Comparison of ENCODE assay signal across 18 cellular contexts in genomic region chr15:60696523-60696859, GRCh38.
DNase-seq lines count a peak whose midpoint lies in the region; ATAC-seq and TF ChIP-seq lines count a peak whose summit lies in the region.
"Had no signal": no experiment of that assay in that cellular context is flagged by ENCODE, and none has a peak within 500 bp of the region (broad histone marks: within the 10 kb centered on the region; RNA-seq: fewer than 3 reads in every experiment).

No MANE protein-coding gene starts in this region.

- no peak for DNase-seq in activated CD8-positive, alpha-beta T cell treated with anti-CD3 and anti-CD28 coated beads for 36 hours
- no peak for DNase-seq in activated CD8-positive, alpha-beta T cell treated with anti-CD3 and anti-CD28 coated beads, Interleukin-2, amount 10 ng/mL, durations not matched to agents 7 days and 5 days
- DNase-seq in CD4-positive, alpha-beta T cell, result no peak
- DNase-seq in activated T-helper 1 cell treated with anti-CD3 and anti-CD28 coated beads, Interleukin-12 subunit alpha, Interleukin-12 subunit beta, Interleukin-2, Interleukin-4 antibody, amounts not matched to agents 30 ng/mL and 10 ng/mL and 1 ng/mL, durations not matched to agents 14 hours and 24 hours and 36 hours (ENCODE audit: low spot score), result no peak
- no peak for DNase-seq in left lobe of liver (ENCODE audit: low spot score)
- DNase-seq in posterior cingulate gyrus, result no peak
- DNase-seq: C1 segment of cervical spinal cord, COR-L47, NCI-H1048, NCI-H146, NCI-H2081 treated with DMSO at 0.1 percent for 48 hours, NCI-H510A treated with DMSO at 0.1 percent for 48 hours, NCI-H82, PC-9 had no signal

- H3K36me3 Mint-ChIP-seq in activated CD8-positive, alpha-beta T cell treated with anti-CD3 and anti-CD28 coated beads for 36 hours (ENCODE audit: low read depth), result no peaks in the 10 kb centered on the region
- no peaks in the 10 kb centered on the region for H3K36me3 Mint-ChIP-seq in activated CD8-positive, alpha-beta T cell treated with anti-CD3 and anti-CD28 coated beads, Interleukin-2, amount 10 ng/mL, durations not matched to agents 7 days and 5 days (ENCODE audit: low read depth)
- H3K36me3 Mint-ChIP-seq in CD4-positive, alpha-beta T cell (ENCODE audit: low read depth), result no peaks in the 10 kb centered on the region
- peaks cover 1% of the 10 kb centered on the region for H3K36me3 Mint-ChIP-seq in activated T-helper 1 cell treated with anti-CD3 and anti-CD28 coated beads, Interleukin-12 subunit alpha, Interleukin-12 subunit beta, Interleukin-2, Interleukin-4 antibody, amounts not matched to agents 30 ng/mL and 10 ng/mL and 1 ng/mL, durations not matched to agents 14 hours and 24 hours and 36 hours (ENCODE audit: low read depth)

- H3K4me3 Mint-ChIP-seq in activated CD8-positive, alpha-beta T cell treated with anti-CD3 and anti-CD28 coated beads for 36 hours, result peak overlapping the region; percentile 35
- no peak overlapping the region for H3K4me3 Mint-ChIP-seq in activated CD8-positive, alpha-beta T cell treated with anti-CD3 and anti-CD28 coated beads, Interleukin-2, amount 10 ng/mL, durations not matched to agents 7 days and 5 days
- H3K4me3 Mint-ChIP-seq in CD4-positive, alpha-beta T cell, result peak overlapping the region; percentile 27
- H3K4me3 Mint-ChIP-seq in activated T-helper 1 cell treated with anti-CD3 and anti-CD28 coated beads, Interleukin-12 subunit alpha, Interleukin-12 subunit beta, Interleukin-2, Interleukin-4 antibody, amounts not matched to agents 30 ng/mL and 10 ng/mL and 1 ng/mL, durations not matched to agents 14 hours and 24 hours and 36 hours, result no peak overlapping the region

- no peak for TF ChIP-seq CTCF in activated CD8-positive, alpha-beta T cell treated with anti-CD3 and anti-CD28 coated beads for 36 hours (IDR thresholded peaks at IDR 0.05)
- TF ChIP-seq CTCF in CD4-positive, alpha-beta T cell (IDR thresholded peaks at IDR 0.05), result no peak

- H3K9me3 ChIP-seq in CD4-positive, alpha-beta T cell (ENCODE audit: control insufficient read depth, low read length), result no peaks in the 10 kb centered on the region
- H3K9me3 ChIP-seq: A549 had no signal

- no peaks in the 10 kb centered on the region for H3K27me3 ChIP-seq in CD4-positive, alpha-beta T cell (ENCODE audit: control insufficient read depth, insufficient read depth, low read length)

- no peaks in the 10 kb centered on the region for H3K9me3 Mint-ChIP-seq in activated CD8-positive, alpha-beta T cell treated with anti-CD3 and anti-CD28 coated beads for 36 hours
- no peaks in the 10 kb centered on the region for H3K9me3 Mint-ChIP-seq in activated CD8-positive, alpha-beta T cell treated with anti-CD3 and anti-CD28 coated beads, Interleukin-2, amount 10 ng/mL, durations not matched to agents 7 days and 5 days (ENCODE audit: insufficient read depth)
- H3K9me3 Mint-ChIP-seq in CD4-positive, alpha-beta T cell, result no peaks in the 10 kb centered on the region
- no peaks in the 10 kb centered on the region for H3K9me3 Mint-ChIP-seq in activated T-helper 1 cell treated with anti-CD3 and anti-CD28 coated beads, Interleukin-12 subunit alpha, Interleukin-12 subunit beta, Interleukin-2, Interleukin-4 antibody, amounts not matched to agents 30 ng/mL and 10 ng/mL and 1 ng/mL, durations not matched to agents 14 hours and 24 hours and 36 hours

- POLR2A ChIA-PET in activated CD8-positive, alpha-beta T cell treated with anti-CD3 and anti-CD28 coated beads for 36 hours (lab: Charles Lee), result interaction anchor here (0.7 to 2.8 kb wide), 3 partner anchors 8 to 185 kb away, joined by 3 to 8 read pairs (median 5); no protein-coding TSS in a partner anchor
- POLR2A ChIA-PET in activated CD8-positive, alpha-beta T cell treated with anti-CD3 and anti-CD28 coated beads, Interleukin-2, amount 10 ng/mL, durations not matched to agents 7 days and 5 days (lab: Charles Lee), result no interaction called here
- POLR2A ChIA-PET in CD4-positive, alpha-beta T cell (lab: Charles Lee), result interaction anchor here (0.6 to 1.2 kb wide), 5 partner anchors 10 to 111 kb away, joined by 3 to 4 read pairs (median 3); no protein-coding TSS in a partner anchor

- no peaks in the 10 kb centered on the region for H3K27me3 Mint-ChIP-seq in activated CD8-positive, alpha-beta T cell treated with anti-CD3 and anti-CD28 coated beads for 36 hours
- peaks cover 14% of the 10 kb centered on the region for H3K27me3 Mint-ChIP-seq in activated CD8-positive, alpha-beta T cell treated with anti-CD3 and anti-CD28 coated beads, Interleukin-2, amount 10 ng/mL, durations not matched to agents 7 days and 5 days (ENCODE audit: low read depth)
- no peaks in the 10 kb centered on the region for H3K27me3 Mint-ChIP-seq in CD4-positive, alpha-beta T cell
- H3K27me3 Mint-ChIP-seq in activated T-helper 1 cell treated with anti-CD3 and anti-CD28 coated beads, Interleukin-12 subunit alpha, Interleukin-12 subunit beta, Interleukin-2, Interleukin-4 antibody, amounts not matched to agents 30 ng/mL and 10 ng/mL and 1 ng/mL, durations not matched to agents 14 hours and 24 hours and 36 hours (ENCODE audit: insufficient read depth), result no peaks in the 10 kb centered on the region

- H3K4me1 Mint-ChIP-seq in activated CD8-positive, alpha-beta T cell treated with anti-CD3 and anti-CD28 coated beads for 36 hours (ENCODE audit: low read depth), result peaks cover 45% of the 10 kb centered on the region
- H3K4me1 Mint-ChIP-seq in activated CD8-positive, alpha-beta T cell treated with anti-CD3 and anti-CD28 coated beads, Interleukin-2, amount 10 ng/mL, durations not matched to agents 7 days and 5 days (ENCODE audit: low read depth), result peaks cover 16% of the 10 kb centered on the region
- peaks cover 76% of the 10 kb centered on the region for H3K4me1 Mint-ChIP-seq in CD4-positive, alpha-beta T cell (ENCODE audit: low read depth)
- H3K4me1 Mint-ChIP-seq in activated T-helper 1 cell treated with anti-CD3 and anti-CD28 coated beads, Interleukin-12 subunit alpha, Interleukin-12 subunit beta, Interleukin-2, Interleukin-4 antibody, amounts not matched to agents 30 ng/mL and 10 ng/mL and 1 ng/mL, durations not matched to agents 14 hours and 24 hours and 36 hours (ENCODE audit: low read depth), result peaks cover 72% of the 10 kb centered on the region

- ATAC-seq in activated CD8-positive, alpha-beta T cell treated with anti-CD3 and anti-CD28 coated beads for 36 hours, result no peak
- ATAC-seq in activated CD8-positive, alpha-beta T cell treated with anti-CD3 and anti-CD28 coated beads, Interleukin-2, amount 10 ng/mL, durations not matched to agents 7 days and 5 days, result no peak
- ATAC-seq in CD4-positive, alpha-beta T cell (ENCODE audit: poor library complexity), result no peak
- ATAC-seq in left lobe of liver (peak; percentile 53), GM18870 (IDR thresholded peaks at IDR 0.05; ENCODE audit: unreplicated experiment) (no peak), HG03432 (IDR thresholded peaks at IDR 0.05; ENCODE audit: unreplicated experiment) (no peak)
- ATAC-seq: A549 had no signal

- H3K27ac ChIP-seq in CD4-positive, alpha-beta T cell (ENCODE audit: low read depth, low read length), result no peak overlapping the region
- H3K27ac ChIP-seq: A549, KMS-11, PC-9 had no signal

- CTCF ChIA-PET in activated CD8-positive, alpha-beta T cell treated with anti-CD3 and anti-CD28 coated beads for 36 hours (lab: Charles Lee), result interaction anchor here (0.8 to 2.2 kb wide), 9 partner anchors 11 to 203 kb away, joined by 3 to 8 read pairs (median 4); no protein-coding TSS in a partner anchor
- CTCF ChIA-PET in activated CD8-positive, alpha-beta T cell treated with anti-CD3 and anti-CD28 coated beads, Interleukin-2, amount 10 ng/mL, durations not matched to agents 7 days and 5 days (lab: Charles Lee), result interaction anchor here (1.4 to 1.5 kb wide), 2 partner anchors 12 to 25 kb away, joined by 4 to 5 read pairs; no protein-coding TSS in a partner anchor
- CTCF ChIA-PET in CD4-positive, alpha-beta T cell (lab: Charles Lee), result interaction anchor here (0.9 to 1.6 kb wide), 4 partner anchors 8 to 220 kb away, joined by 3 to 12 read pairs (median 3); no protein-coding TSS in a partner anchor

- intact Hi-C loops in activated CD8-positive, alpha-beta T cell treated with anti-CD3 and anti-CD28 coated beads for 36 hours (cut with micrococcal nuclease), result no loop called here
- intact Hi-C loops in CD4-positive, alpha-beta T cell (cut with DNase I, micrococcal nuclease), result no loop called here
- intact Hi-C loops in activated T-helper 1 cell treated with anti-CD3 and anti-CD28 coated beads, Interleukin-12 subunit alpha, Interleukin-12 subunit beta, Interleukin-2, Interleukin-4 antibody, amounts not matched to agents 30 ng/mL and 10 ng/mL and 1 ng/mL, durations not matched to agents 14 hours and 24 hours and 36 hours (cut with micrococcal nuclease), result loop anchor here (1.0 to 5.0 kb wide), 6 partner anchors 24 to 203 kb away; no protein-coding TSS in a partner anchor
- intact Hi-C loops in posterior cingulate gyrus (cut with DNase I), result no loop called here

- no peak overlapping the region for H3K27ac Mint-ChIP-seq in activated CD8-positive, alpha-beta T cell treated with anti-CD3 and anti-CD28 coated beads for 36 hours
- H3K27ac Mint-ChIP-seq in activated CD8-positive, alpha-beta T cell treated with anti-CD3 and anti-CD28 coated beads, Interleukin-2, amount 10 ng/mL, durations not matched to agents 7 days and 5 days, result no peak overlapping the region
- H3K27ac Mint-ChIP-seq in CD4-positive, alpha-beta T cell, result peak overlapping the region; percentile 65
- peak overlapping the region; percentile 41 for H3K27ac Mint-ChIP-seq in activated T-helper 1 cell treated with anti-CD3 and anti-CD28 coated beads, Interleukin-12 subunit alpha, Interleukin-12 subunit beta, Interleukin-2, Interleukin-4 antibody, amounts not matched to agents 30 ng/mL and 10 ng/mL and 1 ng/mL, durations not matched to agents 14 hours and 24 hours and 36 hours

Comparison
In these comparisons a context has a peak if more than half of its experiments do, and no peak if none do; other contexts are left out.
1. H3K4me3 Mint-ChIP-seq: peak in activated CD8-positive, alpha-beta T cell treated with anti-CD3 and anti-CD28 coated beads for 36 hours (single experiment) and CD4-positive, alpha-beta T cell (single experiment); none in activated CD8-positive, alpha-beta T cell treated with anti-CD3 and anti-CD28 coated beads, Interleukin-2, amount 10 ng/mL, durations not matched to agents 7 days and 5 days (single experiment) and activated T-helper 1 cell treated with anti-CD3 and anti-CD28 coated beads, Interleukin-12 subunit alpha, Interleukin-12 subunit beta, Interleukin-2, Interleukin-4 antibody, amounts not matched to agents 30 ng/mL and 10 ng/mL and 1 ng/mL, durations not matched to agents 14 hours and 24 hours and 36 hours (single experiment).
2. H3K27ac Mint-ChIP-seq: peak in CD4-positive, alpha-beta T cell (single experiment) and activated T-helper 1 cell treated with anti-CD3 and anti-CD28 coated beads, Interleukin-12 subunit alpha, Interleukin-12 subunit beta, Interleukin-2, Interleukin-4 antibody, amounts not matched to agents 30 ng/mL and 10 ng/mL and 1 ng/mL, durations not matched to agents 14 hours and 24 hours and 36 hours (single experiment); none in activated CD8-positive, alpha-beta T cell treated with anti-CD3 and anti-CD28 coated beads for 36 hours (single experiment) and activated CD8-positive, alpha-beta T cell treated with anti-CD3 and anti-CD28 coated beads, Interleukin-2, amount 10 ng/mL, durations not matched to agents 7 days and 5 days (single experiment).